Comparison of ENCODE assay signal across 1 cellular context in genomic region chr9:134263575-134263974, GRCh38.
TF ChIP-seq lines count a peak whose summit lies in the region.

No MANE protein-coding gene starts in this region.

TF ChIP-seq in GM23338, 12 proteins besides CTCF, POLR2A, EP300 and RAD21 (continued from another document):
- TF ChIP-seq ZNF462 (CRISPR knock-in tag; IDR thresholded peaks at IDR 0.05): no peak
- no peak for TF ChIP-seq ZNF331 (CRISPR knock-in tag; IDR thresholded peaks at IDR 0.05; ENCODE audit: low read depth)
- no peak for TF ChIP-seq EZH2 (IDR thresholded peaks at IDR 0.05; ENCODE audit: low read depth, unreplicated experiment)
- TF ChIP-seq ZNF114 (CRISPR knock-in tag; IDR thresholded peaks at IDR 0.05): no peak
- no peak for TF ChIP-seq POLR2AphosphoS5 (IDR thresholded peaks at IDR 0.05; ENCODE audit: low read depth)
- no peak for TF ChIP-seq EZH2phosphoT487 (IDR thresholded peaks at IDR 0.05; ENCODE audit: unreplicated experiment)
- no peak for TF ChIP-seq NANOG (IDR thresholded peaks at IDR 0.05; ENCODE audit: borderline replicate concordance)
- TF ChIP-seq JUNB (IDR thresholded peaks at IDR 0.05; ENCODE audit: unreplicated experiment): no peak
- TF ChIP-seq STAT1 (IDR thresholded peaks at IDR 0.05; ENCODE audit: unreplicated experiment): no peak
- no peak for TF ChIP-seq CREB1 (CRISPR knock-in tag; IDR thresholded peaks at IDR 0.05; ENCODE audit: low read depth)
- TF ChIP-seq REST (IDR thresholded peaks at IDR 0.05; ENCODE audit: unreplicated experiment): no peak
TF ChIP-seq in GM23338: peak in this region for 0.
